In the genomic region with DNA sequence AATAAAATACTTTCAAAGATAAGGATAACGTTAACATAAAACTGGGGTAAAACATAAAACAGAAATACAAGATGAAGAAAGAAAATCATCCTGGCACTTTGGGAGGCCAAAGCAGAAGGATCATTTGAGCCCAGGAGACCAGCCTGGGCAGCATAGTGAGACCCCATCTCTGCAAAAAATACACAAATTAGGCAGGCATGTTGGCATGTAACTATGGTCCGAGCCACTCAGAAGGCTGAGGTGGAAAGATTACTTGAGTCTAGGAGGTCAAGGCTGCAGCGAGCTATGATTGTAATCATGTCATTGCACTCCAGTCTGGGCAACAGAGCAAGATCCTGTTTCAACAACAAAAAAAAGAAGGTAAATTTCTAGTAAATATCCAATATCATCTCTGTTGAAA, we compare ENCODE assay signal across 1 cellular context.
TF ChIP-seq lines count a peak whose summit lies in the region.

No MANE protein-coding gene starts in this region.

TF ChIP-seq in K562, 482 proteins besides CTCF, POLR2A, EP300 and RAD21:
- peak; percentile 72 for TF ChIP-seq ZNF121 (CRISPR knock-in tag; conservative IDR thresholded peaks at IDR 0.05)
- TF ChIP-seq, protein P1, sequence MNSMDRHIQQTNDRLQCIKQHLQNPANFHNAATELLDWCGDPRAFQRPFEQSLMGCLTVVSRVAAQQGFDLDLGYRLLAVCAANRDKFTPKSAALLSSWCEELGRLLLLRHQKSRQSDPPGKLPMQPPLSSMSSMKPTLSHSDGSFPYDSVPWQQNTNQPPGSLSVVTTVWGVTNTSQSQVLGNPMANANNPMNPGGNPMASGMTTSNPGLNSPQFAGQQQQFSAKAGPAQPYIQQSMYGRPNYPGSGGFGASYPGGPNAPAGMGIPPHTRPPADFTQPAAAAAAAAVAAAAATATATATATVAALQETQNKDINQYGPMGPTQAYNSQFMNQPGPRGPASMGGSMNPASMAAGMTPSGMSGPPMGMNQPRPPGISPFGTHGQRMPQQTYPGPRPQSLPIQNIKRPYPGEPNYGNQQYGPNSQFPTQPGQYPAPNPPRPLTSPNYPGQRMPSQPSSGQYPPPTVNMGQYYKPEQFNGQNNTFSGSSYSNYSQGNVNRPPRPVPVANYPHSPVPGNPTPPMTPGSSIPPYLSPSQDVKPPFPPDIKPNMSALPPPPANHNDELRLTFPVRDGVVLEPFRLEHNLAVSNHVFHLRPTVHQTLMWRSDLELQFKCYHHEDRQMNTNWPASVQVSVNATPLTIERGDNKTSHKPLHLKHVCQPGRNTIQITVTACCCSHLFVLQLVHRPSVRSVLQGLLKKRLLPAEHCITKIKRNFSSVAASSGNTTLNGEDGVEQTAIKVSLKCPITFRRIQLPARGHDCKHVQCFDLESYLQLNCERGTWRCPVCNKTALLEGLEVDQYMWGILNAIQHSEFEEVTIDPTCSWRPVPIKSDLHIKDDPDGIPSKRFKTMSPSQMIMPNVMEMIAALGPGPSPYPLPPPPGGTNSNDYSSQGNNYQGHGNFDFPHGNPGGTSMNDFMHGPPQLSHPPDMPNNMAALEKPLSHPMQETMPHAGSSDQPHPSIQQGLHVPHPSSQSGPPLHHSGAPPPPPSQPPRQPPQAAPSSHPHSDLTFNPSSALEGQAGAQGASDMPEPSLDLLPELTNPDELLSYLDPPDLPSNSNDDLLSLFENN (IDR thresholded peaks at IDR 0.05; ENCODE audit: low read depth in 2 of 2, low read length in 2 of 2): no peak
